16 cellular contexts compared by ENCODE assay signal in genomic region chr2:233531880-233532458, GRCh38. TPM values are rescaled to one million over a fixed set of nuclear protein-coding genes. Genes with fewer than 3 reads are reported as not detected.
A peak's percentile ranks its signal among the peaks of the same experiment; 100 is the strongest.
DNase-seq lines count a peak whose midpoint lies in the region; ATAC-seq lines count a peak whose summit lies in the region.
"Had no signal": no experiment of that assay in that cellular context is flagged by ENCODE, and none has a peak within 500 bp of the region (broad histone marks: within the 10 kb centered on the region; RNA-seq: fewer than 3 reads in every experiment).

No MANE protein-coding gene starts in this region.

- H3K27me3 ChIP-seq in H7 (ENCODE audit: control insufficient read depth, insufficient read depth, low read length): no peaks in the 10 kb centered on the region

- peak; percentile 15 for DNase-seq in ELF-1 (ENCODE audit: low read depth, low spot score)
- DNase-seq in H7: peak; percentile 1
- peak; percentile 1 for DNase-seq in dermis blood vessel endothelial cell
- peak; percentile 5 to 9 for DNase-seq in lung microvascular endothelial cell (ENCODE audit: low read depth in 2 of 2)
- no peak for DNase-seq in NCI-H345 (lab: John Stamatoyannopoulos, UW)
- DNase-seq: DMS153, EL, HCEC 1CT, NCI-H1417, NCI-H1930, NCI-H2171, NCI-H510A, NCI-H82, PC-9 had no signal

- ATAC-seq in HG02588 (IDR thresholded peaks at IDR 0.05; ENCODE audit: unreplicated experiment) (no peak), GM18868 (IDR thresholded peaks at IDR 0.05; ENCODE audit: unreplicated experiment) (no peak)

- no peaks in the 10 kb centered on the region for H3K36me3 ChIP-seq in H7 (replicated peaks; ENCODE audit: control insufficient read depth, insufficient read depth, low read length)

- no peak overlapping the region for H3K4me3 ChIP-seq in H7 (ENCODE audit: insufficient read depth, low read depth, low read length)
- H3K4me3 ChIP-seq: PC-9 had no signal

RNA-seq across cellular contexts. Expression of gene USP40, which starts 34.6 kb away (rescaled TPM):
- total RNA-seq in H7 (2014; rRNA removed; shearing (Covaris generic)): 10.8 and 23.1 TPM in 2 replicates
- total RNA-seq in dermis blood vessel endothelial cell: 21.3 and 40.9 TPM in 2 replicates
- total RNA-seq in lung microvascular endothelial cell: 15.5 and 19.2 TPM in 2 replicates
